1 cellular context compared by ENCODE assay signal in genomic region chr1:84581648-84582047, GRCh38.
TF ChIP-seq lines count a peak whose summit lies in the region.

No MANE protein-coding gene starts in this region.

TF ChIP-seq in H1, 55 proteins besides CTCF, POLR2A, EP300 and RAD21:
- no peak for TF ChIP-seq HDAC2 (IDR thresholded peaks at IDR 0.05; ENCODE audit: borderline replicate concordance in 1 of 2, low read depth in 2 of 2, low read length in 2 of 2)
- no peak for TF ChIP-seq ATF2 (IDR thresholded peaks at IDR 0.05; ENCODE audit: low read length)
- no peak for TF ChIP-seq EZH2 (IDR thresholded peaks at IDR 0.05; ENCODE audit: low read depth, low read length, severe bottlenecking)
- no peak for TF ChIP-seq KDM1A (IDR thresholded peaks at IDR 0.05; ENCODE audit: borderline replicate concordance, low read length)
- TF ChIP-seq SIX5 (IDR thresholded peaks at IDR 0.05; ENCODE audit: low read depth, low read length), result no peak
- no peak for TF ChIP-seq CEBPB (IDR thresholded peaks at IDR 0.05; ENCODE audit: low read depth, low read length)
- TF ChIP-seq BCL11A (IDR thresholded peaks at IDR 0.05; ENCODE audit: low read depth in 2 of 2, low read length in 2 of 2), result no peak
- TF ChIP-seq MAFK (IDR thresholded peaks at IDR 0.05; ENCODE audit: low read depth, low read length), result no peak
- no peak for TF ChIP-seq EGR1 (IDR thresholded peaks at IDR 0.05; ENCODE audit: borderline replicate concordance, low read depth, low read length)
- TF ChIP-seq JUN (IDR thresholded peaks at IDR 0.05; ENCODE audit: low read depth, low read length), result no peak
- no peak for TF ChIP-seq NANOG (IDR thresholded peaks at IDR 0.05; ENCODE audit: insufficient read depth, low read depth, low read length, poor library complexity, severe bottlenecking)
- TF ChIP-seq PHF8 (conservative IDR thresholded peaks at IDR 0.05; ENCODE audit: low read depth, low read length), result no peak
